In the genomic region with DNA sequence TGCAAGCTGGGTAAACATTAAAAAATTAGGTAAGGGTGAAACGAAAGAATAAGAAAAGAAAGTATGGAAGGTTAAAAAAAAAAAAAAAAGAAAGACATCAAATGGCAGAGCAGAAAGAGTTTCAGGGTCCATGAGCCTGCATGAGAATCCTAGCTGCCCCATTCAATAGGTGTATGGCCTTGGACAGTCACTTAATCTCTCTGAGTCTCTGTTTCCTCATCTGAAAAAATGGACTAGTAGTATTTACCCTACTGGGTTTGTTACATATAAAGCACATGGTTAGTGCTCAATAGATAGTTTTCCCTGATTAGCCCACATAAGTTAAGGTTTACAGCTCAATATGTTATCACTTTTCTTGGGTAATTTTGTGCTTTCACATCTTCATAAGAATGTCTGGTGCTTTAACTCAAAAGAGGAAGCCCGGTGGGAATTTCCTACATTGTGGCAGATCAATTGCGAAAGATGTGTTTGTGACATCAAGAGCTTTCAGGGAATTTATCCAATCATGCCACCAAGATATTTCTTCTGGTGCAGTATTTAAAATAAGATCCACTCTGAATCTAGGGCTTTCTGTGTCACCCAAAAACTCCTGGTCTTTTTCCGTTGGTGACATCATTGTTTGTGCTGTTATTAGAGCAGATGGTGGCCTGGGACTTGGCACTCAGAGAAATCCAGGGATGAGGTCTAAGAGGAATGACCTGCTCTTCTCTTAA, we compare ENCODE assay signal across 9 cellular contexts. TPM values are rescaled to one million over a fixed set of nuclear protein-coding genes. Genes with fewer than 3 reads are reported as not detected.
A peak's percentile ranks its signal among the peaks of the same experiment; 100 is the strongest.
DNase-seq lines count a peak whose midpoint lies in the region; TF ChIP-seq lines count a peak whose summit lies in the region.
"Had no signal": no experiment of that assay in that cellular context is flagged by ENCODE, and none has a peak within 500 bp of the region (broad histone marks: within the 10 kb centered on the region; RNA-seq: fewer than 3 reads in every experiment).

No MANE protein-coding gene starts in this region.

- no peaks in the 10 kb centered on the region for H3K36me3 ChIP-seq in HEK293 (ENCODE audit: control insufficient read depth in 2 of 2, insufficient read depth in 1 of 2, low read length in 2 of 2)

- no peak overlapping the region for H3K14ac ChIP-seq in H9 (ENCODE audit: insufficient read depth, low read length)

- no peaks in the 10 kb centered on the region for H3K9me3 ChIP-seq in HEK293 (ENCODE audit: control insufficient read depth, insufficient read depth, low read depth, low read length)
- H3K9me3 ChIP-seq in H9 (ENCODE audit: control insufficient read depth, low read depth, low read length): no peaks in the 10 kb centered on the region

- no peak overlapping the region for H2BK12ac ChIP-seq in H9 (ENCODE audit: insufficient read length, low read depth, low read length)

- H2BK20ac ChIP-seq in H9 (ENCODE audit: low read depth, low read length, poor library complexity, severe bottlenecking): no peak overlapping the region

- no peak overlapping the region for H3K27ac ChIP-seq in HEK293 (ENCODE audit: extremely low read depth, low read depth, low read length)
- H3K27ac ChIP-seq in H9 (ENCODE audit: insufficient read length, low read depth, low read length): no peak overlapping the region

- H3K56ac ChIP-seq in H9 (ENCODE audit: insufficient read length, low read depth, low read length): no peak overlapping the region

- H2AFZ ChIP-seq in H9 (ENCODE audit: low read length): no peak overlapping the region

- H4K20me1 ChIP-seq in H9 (ENCODE audit: control insufficient read depth, insufficient read depth, insufficient read length): no peaks in the 10 kb centered on the region

- peaks cover 4% of the 10 kb centered on the region for H3K23me2 ChIP-seq in H9 (ENCODE audit: insufficient read length, low read depth, low read length, poor library complexity, severe bottlenecking)

- H3K27me3 Mint-ChIP-seq in H9 (ENCODE audit: low read depth): peaks cover 30% of the 10 kb centered on the region

- no peak overlapping the region for H2BK120ac ChIP-seq in H9 (ENCODE audit: low read depth, low read length, poor library complexity, severe bottlenecking)

- no peaks in the 10 kb centered on the region for H3K36me3 Mint-ChIP-seq in H9 (ENCODE audit: insufficient read depth in 1 of 3, low read depth in 3 of 3)
- H3K36me3 Mint-ChIP-seq: activated naive CD8-positive, alpha-beta T cell treated with anti-CD3 and anti-CD28 coated beads for 36 hours had no signal

- WGBS in H9 (ENCODE audit: extremely low coverage, insufficient read length, low lambda C conversion rate): 100% methylated on average over 1 of the region's 4 CpGs

- DNase-seq in AG20443 (ENCODE audit: low spot score): peak; percentile 38
- peak; percentile 87 for DNase-seq in SKM-1 (lab: John Stamatoyannopoulos, UW; ENCODE audit: unreplicated experiment)
- peak; percentile 83 for DNase-seq in medulla oblongata (ENCODE audit: extremely low spot score)
- no peak for DNase-seq in NCI-H1092 (lab: John Stamatoyannopoulos, UW)
- DNase-seq in DMS79 (lab: John Stamatoyannopoulos, UW): no peak
- no peak for DNase-seq in H9
- no peak for DNase-seq in T-helper 1 cell
- DNase-seq: activated naive CD8-positive, alpha-beta T cell treated with anti-CD3 and anti-CD28 coated beads for 36 hours had no signal

- TF ChIP-seq CTCF in HEK293 (tag by site-specific recombination; IDR thresholded peaks at IDR 0.05) (no peak), H9 (conservative IDR thresholded peaks at IDR 0.05) (no peak)

- no peak overlapping the region for H3K23ac ChIP-seq in H9 (ENCODE audit: insufficient read length, low read depth, low read length)

- no peak overlapping the region for H2BK5ac ChIP-seq in H9 (ENCODE audit: insufficient read length, low read length)

- H3K9ac ChIP-seq in H9 (ENCODE audit: extremely low read depth, insufficient read length, low read length): no peak overlapping the region

- H3K18ac ChIP-seq in H9 (ENCODE audit: insufficient read length, low read depth, low read length): no peak overlapping the region

- no peaks in the 10 kb centered on the region for H3K9me3 Mint-ChIP-seq in H9
- H3K9me3 Mint-ChIP-seq: activated naive CD8-positive, alpha-beta T cell treated with anti-CD3 and anti-CD28 coated beads for 36 hours had no signal

- H4K91ac ChIP-seq in H9 (ENCODE audit: insufficient read length, low read depth, low read length): no peak overlapping the region

- no peak overlapping the region for H4K8ac ChIP-seq in H9 (replicated peaks; ENCODE audit: insufficient read length, low read depth, low read length)

- no peak overlapping the region for H3K4me3 ChIP-seq in HEK293 (ENCODE audit: low read depth, low read length)

- no peaks in the 10 kb centered on the region for H3K79me1 ChIP-seq in H9 (ENCODE audit: insufficient read depth, low read depth, low read length, poor library complexity, severe bottlenecking)

- no peak overlapping the region for H3T11ph ChIP-seq in H9 (ENCODE audit: low read length)

- H3K27me3 ChIP-seq in H9 (ENCODE audit: insufficient read depth, low read length): peaks cover 15% of the 10 kb centered on the region; the same call in 1 of the 2 replicates

- H2AK5ac ChIP-seq in H9 (ENCODE audit: insufficient read length, low read length): no peak overlapping the region

- no peak overlapping the region for H3K4ac ChIP-seq in H9 (ENCODE audit: low read depth, low read length)

- H3K4me2 ChIP-seq in H9 (ENCODE audit: insufficient read depth, insufficient read length, low read length): no peak overlapping the region

- POLR2A ChIA-PET in HEK293 (lab: Yijun Ruan, JAX): no interaction called here

- peaks cover 47 to 54% of the 10 kb centered on the region in 2 experiments for H3K4me1 Mint-ChIP-seq in H9
- H3K4me1 Mint-ChIP-seq: activated naive CD8-positive, alpha-beta T cell treated with anti-CD3 and anti-CD28 coated beads for 36 hours had no signal

- H3K79me2 ChIP-seq in H9 (ENCODE audit: insufficient read depth, low read length): no peaks in the 10 kb centered on the region

- no peaks in the 10 kb centered on the region for H3K4me1 ChIP-seq in HEK293 (ENCODE audit: control insufficient read depth, insufficient read depth, low read length)
- peaks cover 16% of the 10 kb centered on the region for H3K4me1 ChIP-seq in H9 (ENCODE audit: insufficient read depth, low read length)

- no peak overlapping the region for H4K5ac ChIP-seq in H9 (ENCODE audit: insufficient read length, low read depth, low read length)

- CTCF ChIA-PET in HEK293 (lab: Yijun Ruan, JAX): interaction anchor here (0.6 kb wide), 1 partner anchor 180 kb away, joined by 3 read pairs; no protein-coding TSS in a partner anchor

- no peak overlapping the region for H3K27ac Mint-ChIP-seq in H9
- H3K27ac Mint-ChIP-seq: activated naive CD8-positive, alpha-beta T cell treated with anti-CD3 and anti-CD28 coated beads for 36 hours had no signal

- no peak overlapping the region for H2BK15ac ChIP-seq in H9 (ENCODE audit: low read depth, low read length)

- H3K4me3 Mint-ChIP-seq in H9: no peak overlapping the region
- H3K4me3 Mint-ChIP-seq: activated naive CD8-positive, alpha-beta T cell treated with anti-CD3 and anti-CD28 coated beads for 36 hours had no signal

TF ChIP-seq in HEK293, 187 proteins besides CTCF, POLR2A, EP300 and RAD21:
- TF ChIP-seq TRIM28 (IDR thresholded peaks at IDR 0.05; ENCODE audit: borderline replicate concordance, low read length) (no peak), ZNF658 (tag by site-specific recombination; IDR thresholded peaks at IDR 0.05) (no peak)
- TF ChIP-seq, protein P1, sequence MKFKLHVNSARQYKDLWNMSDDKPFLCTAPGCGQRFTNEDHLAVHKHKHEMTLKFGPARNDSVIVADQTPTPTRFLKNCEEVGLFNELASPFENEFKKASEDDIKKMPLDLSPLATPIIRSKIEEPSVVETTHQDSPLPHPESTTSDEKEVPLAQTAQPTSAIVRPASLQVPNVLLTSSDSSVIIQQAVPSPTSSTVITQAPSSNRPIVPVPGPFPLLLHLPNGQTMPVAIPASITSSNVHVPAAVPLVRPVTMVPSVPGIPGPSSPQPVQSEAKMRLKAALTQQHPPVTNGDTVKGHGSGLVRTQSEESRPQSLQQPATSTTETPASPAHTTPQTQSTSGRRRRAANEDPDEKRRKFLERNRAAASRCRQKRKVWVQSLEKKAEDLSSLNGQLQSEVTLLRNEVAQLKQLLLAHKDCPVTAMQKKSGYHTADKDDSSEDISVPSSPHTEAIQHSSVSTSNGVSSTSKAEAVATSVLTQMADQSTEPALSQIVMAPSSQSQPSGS (tag by site-specific recombination; IDR thresholded peaks at IDR 0.05; ENCODE audit: low read depth): peak; percentile 85

RNA-seq across cellular contexts. Expression of a gene that starts 57.2 kb away (rescaled TPM):
- total RNA-seq in H9 (2021): 130 and 142 TPM in 2 replicates

Comparison
In these comparisons a context has a peak if more than half of its experiments do, and no peak if none do; other contexts are left out.
1. DNase-seq: peak in AG20443 (single experiment), SKM-1 (single experiment) and medulla oblongata (single experiment); none in NCI-H1092 (single experiment), DMS79 (single experiment), H9 (single experiment) and T-helper 1 cell (0 of 5).